24 cellular contexts compared by ENCODE assay signal in the genomic region with DNA sequence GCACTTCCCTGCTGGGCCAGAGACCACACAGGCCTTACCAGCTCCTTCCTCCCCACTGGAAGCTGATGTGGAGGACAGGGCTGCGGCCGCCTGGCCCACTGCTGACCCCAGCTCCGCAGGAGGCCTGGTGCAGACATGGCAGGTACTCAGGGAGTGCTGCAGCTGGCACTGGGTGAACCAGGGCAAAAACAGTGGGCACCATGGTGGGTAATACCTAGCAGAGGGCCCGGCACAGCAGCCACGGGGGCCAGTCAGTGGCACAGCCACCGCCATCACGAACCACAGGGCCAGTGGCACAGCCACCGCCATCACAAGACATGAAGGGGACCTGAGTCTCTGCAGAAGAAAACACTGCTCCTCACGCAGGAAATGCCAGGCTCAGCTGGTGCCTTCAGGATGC.
"Had no signal": no experiment of that assay in that cellular context is flagged by ENCODE, and none has a peak within 500 bp of the region (broad histone marks: within the 10 kb centered on the region; RNA-seq: fewer than 3 reads in every experiment).

No MANE protein-coding gene starts in this region.

- H3K4me2 ChIP-seq: smooth muscle cell had no signal

- H3K9me3 ChIP-seq: left ventricle myocardium inferior, upper lobe of right lung had no signal

- H3K36me3 Mint-ChIP-seq: stimulated activated memory B cell treated with anti-CD40 and anti-IgM and Interleukin-4, amounts not matched to agents 10 μg/mL and 1 μg/mL and 100 μg/mL, for 72 hours had no signal

- H3K27ac Mint-ChIP-seq: progenitor cell of endocrine pancreas; stimulated activated memory B cell treated with anti-CD40 and anti-IgM and Interleukin-4, amounts not matched to agents 10 μg/mL and 1 μg/mL and 100 μg/mL, for 72 hours had no signal

- H3K36me3 ChIP-seq: left ventricle myocardium inferior, upper lobe of right lung had no signal

- DNase-seq: activated CD4-positive, alpha-beta T cell treated with anti-CD3 and anti-CD28 coated beads for 48 hours; activated CD4-positive, alpha-beta T cell treated with anti-CD3 and anti-CD28 coated beads, Interleukin-2, amount 50 U/mL, for 48 hours; activated CD8-positive, alpha-beta memory T cell treated with anti-CD3 and anti-CD28 coated beads for 24 hours; activated gamma-delta T cell; activated naive CD4-positive, alpha-beta T cell treated with anti-CD3 and anti-CD28 coated beads, Interleukin-2, amount 50 U/mL, for 16 hours; amniotic stem cell; caudate nucleus; foreskin fibroblast; left ventricle myocardium inferior; stimulated activated CD4-positive, alpha-beta T cell treated with anti-CD3 and anti-CD28 coated beads, Interleukin-1b, Interleukin-23, amount 100 ng/mL, for 48 hours; stimulated activated CD4-positive, alpha-beta T cell treated with anti-CD3 and anti-CD28 coated beads, Interleukin-4, amount 100 ng/mL, for 4 hours; stimulated activated CD8-positive, alpha-beta memory T cell treated with anti-CD3 and anti-CD28 coated beads, Interleukin-4, amount 100 ng/mL, for 48 hours; stimulated activated naive CD8-positive, alpha-beta T cell treated with anti-CD3 and anti-CD28 coated beads, Interleukin-15, amount 100 ng/mL, for 72 hours; substantia nigra; upper lobe of right lung had no signal

- ATAC-seq: activated CD4-positive, CD25-positive, alpha-beta regulatory T cell treated with anti-CD3 and anti-CD28 coated beads, Interleukin-2, amount 50 U/mL, for 24 hours; esophagus mucosa; stimulated activated memory B cell treated with anti-CD40 and anti-IgM and Interleukin-4, amounts not matched to agents 10 μg/mL and 1 μg/mL and 100 μg/mL, for 72 hours; upper lobe of right lung had no signal

- H3K9me3 Mint-ChIP-seq: endodermal cell; stimulated activated naive CD8-positive, alpha-beta T cell treated with anti-CD3 and anti-CD28 coated beads, Interleukin-15, amount 100 ng/mL, for 72 hours had no signal

- H3K4me3 ChIP-seq: left ventricle myocardium inferior, smooth muscle cell, upper lobe of right lung had no signal

- H3K4me3 Mint-ChIP-seq: endodermal cell; stimulated activated memory B cell treated with anti-CD40 and anti-IgM and Interleukin-4, amounts not matched to agents 10 μg/mL and 1 μg/mL and 100 μg/mL, for 72 hours; stimulated activated naive CD8-positive, alpha-beta T cell treated with anti-CD3 and anti-CD28 coated beads, Interleukin-15, amount 100 ng/mL, for 72 hours had no signal

- H3K27ac ChIP-seq: left ventricle myocardium inferior, upper lobe of right lung, VCaP had no signal

- FAIRE-seq: astrocyte, TTC549 had no signal

- H3K4me1 ChIP-seq: left ventricle myocardium inferior, upper lobe of right lung had no signal
